ENCODE assay signal across 1 cellular context in the genomic region with DNA sequence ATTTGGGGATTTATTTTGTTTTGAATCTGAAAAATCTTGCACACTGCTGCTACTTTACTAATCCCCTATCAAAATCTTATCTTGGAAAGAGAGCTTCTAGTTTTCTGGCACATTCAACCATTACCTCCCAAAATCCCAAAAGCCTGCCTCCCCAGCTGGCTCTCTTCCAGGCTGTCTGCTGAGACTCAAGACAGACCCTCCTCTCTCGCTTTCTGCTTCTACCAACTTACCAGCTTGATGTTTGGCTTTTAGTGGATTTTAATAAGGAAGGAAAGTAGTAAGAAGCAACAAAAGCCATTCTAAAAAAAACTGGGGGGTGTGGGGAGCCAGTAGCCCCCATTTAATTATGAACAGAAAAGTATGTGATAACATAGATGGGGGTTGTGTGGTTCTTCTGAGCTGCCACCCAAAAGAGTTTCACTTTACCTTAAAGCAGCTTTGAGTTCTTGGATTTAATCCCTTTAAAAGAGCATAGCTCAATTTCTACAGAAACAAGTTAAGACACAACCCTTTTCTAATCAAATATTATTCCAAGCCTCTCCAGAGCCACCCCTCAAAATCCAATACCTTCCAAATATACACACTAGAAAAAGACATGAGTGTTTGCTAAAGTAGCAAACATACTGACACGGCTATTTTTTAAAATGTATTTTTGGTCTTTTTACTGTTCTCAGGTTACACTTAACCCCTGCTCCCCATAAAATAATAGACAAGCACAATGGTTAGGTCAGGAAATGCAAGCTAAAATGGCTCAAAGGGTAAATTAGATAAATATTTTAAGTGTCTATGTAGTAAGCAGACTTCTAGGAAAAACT.
TF ChIP-seq lines count a peak whose summit lies in the region.

No MANE protein-coding gene starts in this region.

TF ChIP-seq in GM23338, 12 proteins besides CTCF, POLR2A, EP300 and RAD21 (continued from another document):
- TF ChIP-seq, protein P1, sequence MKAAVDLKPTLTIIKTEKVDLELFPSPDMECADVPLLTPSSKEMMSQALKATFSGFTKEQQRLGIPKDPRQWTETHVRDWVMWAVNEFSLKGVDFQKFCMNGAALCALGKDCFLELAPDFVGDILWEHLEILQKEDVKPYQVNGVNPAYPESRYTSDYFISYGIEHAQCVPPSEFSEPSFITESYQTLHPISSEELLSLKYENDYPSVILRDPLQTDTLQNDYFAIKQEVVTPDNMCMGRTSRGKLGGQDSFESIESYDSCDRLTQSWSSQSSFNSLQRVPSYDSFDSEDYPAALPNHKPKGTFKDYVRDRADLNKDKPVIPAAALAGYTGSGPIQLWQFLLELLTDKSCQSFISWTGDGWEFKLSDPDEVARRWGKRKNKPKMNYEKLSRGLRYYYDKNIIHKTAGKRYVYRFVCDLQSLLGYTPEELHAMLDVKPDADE (IDR thresholded peaks at IDR 0.05) = no peak
- TF ChIP-seq ZNF331 (CRISPR knock-in tag; IDR thresholded peaks at IDR 0.05; ENCODE audit: low read depth) = no peak
- TF ChIP-seq, protein P2, sequence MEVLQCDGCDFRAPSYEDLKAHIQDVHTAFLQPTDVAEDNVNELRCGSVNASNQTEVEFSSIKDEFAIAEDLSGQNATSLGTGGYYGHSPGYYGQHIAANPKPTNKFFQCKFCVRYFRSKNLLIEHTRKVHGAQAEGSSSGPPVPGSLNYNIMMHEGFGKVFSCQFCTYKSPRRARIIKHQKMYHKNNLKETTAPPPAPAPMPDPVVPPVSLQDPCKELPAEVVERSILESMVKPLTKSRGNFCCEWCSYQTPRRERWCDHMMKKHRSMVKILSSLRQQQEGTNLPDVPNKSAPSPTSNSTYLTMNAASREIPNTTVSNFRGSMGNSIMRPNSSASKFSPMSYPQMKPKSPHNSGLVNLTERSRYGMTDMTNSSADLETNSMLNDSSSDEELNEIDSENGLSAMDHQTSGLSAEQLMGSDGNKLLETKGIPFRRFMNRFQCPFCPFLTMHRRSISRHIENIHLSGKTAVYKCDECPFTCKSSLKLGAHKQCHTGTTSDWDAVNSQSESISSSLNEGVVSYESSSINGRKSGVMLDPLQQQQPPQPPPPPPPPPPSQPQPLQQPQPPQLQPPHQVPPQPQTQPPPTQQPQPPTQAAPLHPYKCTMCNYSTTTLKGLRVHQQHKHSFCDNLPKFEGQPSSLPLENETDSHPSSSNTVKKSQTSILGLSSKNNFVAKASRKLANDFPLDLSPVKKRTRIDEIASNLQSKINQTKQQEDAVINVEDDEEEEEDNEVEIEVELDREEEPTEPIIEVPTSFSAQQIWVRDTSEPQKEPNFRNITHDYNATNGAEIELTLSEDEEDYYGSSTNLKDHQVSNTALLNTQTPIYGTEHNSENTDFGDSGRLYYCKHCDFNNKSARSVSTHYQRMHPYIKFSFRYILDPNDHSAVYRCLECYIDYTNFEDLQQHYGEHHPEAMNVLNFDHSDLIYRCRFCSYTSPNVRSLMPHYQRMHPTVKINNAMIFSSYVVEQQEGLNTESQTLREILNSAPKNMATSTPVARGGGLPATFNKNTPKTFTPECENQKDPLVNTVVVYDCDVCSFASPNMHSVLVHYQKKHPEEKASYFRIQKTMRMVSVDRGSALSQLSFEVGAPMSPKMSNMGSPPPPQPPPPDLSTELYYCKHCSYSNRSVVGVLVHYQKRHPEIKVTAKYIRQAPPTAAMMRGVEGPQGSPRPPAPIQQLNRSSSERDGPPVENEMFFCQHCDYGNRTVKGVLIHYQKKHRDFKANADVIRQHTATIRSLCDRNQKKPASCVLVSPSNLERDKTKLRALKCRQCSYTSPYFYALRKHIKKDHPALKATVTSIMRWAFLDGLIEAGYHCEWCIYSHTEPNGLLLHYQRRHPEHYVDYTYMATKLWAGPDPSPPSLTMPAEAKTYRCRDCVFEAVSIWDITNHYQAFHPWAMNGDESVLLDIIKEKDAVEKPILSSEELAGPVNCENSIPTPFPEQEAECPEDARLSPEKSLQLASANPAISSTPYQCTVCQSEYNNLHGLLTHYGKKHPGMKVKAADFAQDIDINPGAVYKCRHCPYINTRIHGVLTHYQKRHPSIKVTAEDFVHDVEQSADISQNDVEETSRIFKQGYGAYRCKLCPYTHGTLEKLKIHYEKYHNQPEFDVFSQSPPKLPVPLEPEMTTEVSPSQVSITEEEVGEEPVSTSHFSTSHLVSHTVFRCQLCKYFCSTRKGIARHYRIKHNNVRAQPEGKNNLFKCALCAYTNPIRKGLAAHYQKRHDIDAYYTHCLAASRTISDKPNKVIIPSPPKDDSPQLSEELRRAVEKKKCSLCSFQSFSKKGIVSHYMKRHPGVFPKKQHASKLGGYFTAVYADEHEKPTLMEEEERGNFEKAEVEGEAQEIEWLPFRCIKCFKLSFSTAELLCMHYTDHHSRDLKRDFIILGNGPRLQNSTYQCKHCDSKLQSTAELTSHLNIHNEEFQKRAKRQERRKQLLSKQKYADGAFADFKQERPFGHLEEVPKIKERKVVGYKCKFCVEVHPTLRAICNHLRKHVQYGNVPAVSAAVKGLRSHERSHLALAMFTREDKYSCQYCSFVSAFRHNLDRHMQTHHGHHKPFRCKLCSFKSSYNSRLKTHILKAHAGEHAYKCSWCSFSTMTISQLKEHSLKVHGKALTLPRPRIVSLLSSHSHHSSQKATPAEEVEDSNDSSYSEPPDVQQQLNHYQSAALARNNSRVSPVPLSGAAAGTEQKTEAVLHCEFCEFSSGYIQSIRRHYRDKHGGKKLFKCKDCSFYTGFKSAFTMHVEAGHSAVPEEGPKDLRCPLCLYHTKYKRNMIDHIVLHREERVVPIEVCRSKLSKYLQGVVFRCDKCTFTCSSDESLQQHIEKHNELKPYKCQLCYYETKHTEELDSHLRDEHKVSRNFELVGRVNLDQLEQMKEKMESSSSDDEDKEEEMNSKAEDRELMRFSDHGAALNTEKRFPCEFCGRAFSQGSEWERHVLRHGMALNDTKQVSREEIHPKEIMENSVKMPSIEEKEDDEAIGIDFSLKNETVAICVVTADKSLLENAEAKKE (CRISPR knock-in tag; IDR thresholded peaks at IDR 0.05) = no peak
- TF ChIP-seq ZNF114 (CRISPR knock-in tag; IDR thresholded peaks at IDR 0.05) = no peak
- no peak for TF ChIP-seq JUNB (IDR thresholded peaks at IDR 0.05; ENCODE audit: unreplicated experiment)
